1 cellular context compared by ENCODE assay signal in the genomic region with DNA sequence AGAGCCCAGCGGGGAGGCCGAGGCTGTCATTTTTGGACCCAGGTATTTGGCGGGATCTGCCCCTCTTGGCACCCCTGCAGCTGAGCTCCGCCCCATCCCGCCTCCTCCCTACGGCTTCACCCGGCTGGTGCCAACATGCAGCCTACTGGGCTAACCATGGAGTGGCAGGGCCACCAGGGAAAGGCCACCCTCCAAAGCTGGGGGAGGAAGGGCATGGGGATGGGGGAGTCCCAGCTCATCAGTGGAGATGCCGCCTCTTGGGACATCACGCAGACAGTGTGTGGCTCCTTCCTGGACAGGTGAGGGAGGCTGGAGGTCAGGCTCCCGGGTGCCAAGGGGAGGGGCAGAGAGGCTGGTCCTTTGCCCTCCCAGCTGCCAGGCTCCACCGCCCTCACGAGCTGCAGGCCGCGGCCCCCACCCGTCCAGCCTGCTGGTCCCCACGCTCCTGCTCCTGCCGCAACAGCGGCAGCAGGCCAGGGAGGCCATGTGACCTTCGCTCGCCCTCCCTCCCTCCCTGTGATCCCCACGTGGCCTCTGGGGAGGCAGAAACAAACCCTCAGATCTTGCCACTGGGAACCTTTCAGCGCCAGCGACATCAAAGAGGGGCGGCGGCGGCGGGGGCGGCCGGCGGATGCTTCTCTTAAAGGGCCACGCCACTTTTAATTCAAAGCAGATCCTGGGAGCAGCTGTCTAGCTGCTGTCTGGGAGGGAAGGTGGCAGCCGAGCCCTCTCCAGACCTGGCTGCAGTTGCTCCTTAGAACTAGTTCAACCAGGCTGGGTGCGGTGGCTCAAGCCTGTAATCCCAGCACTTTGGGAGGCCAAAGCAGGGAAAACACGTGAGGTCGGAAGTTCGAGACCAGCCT.
TF ChIP-seq lines count a peak whose summit lies in the region.

No MANE protein-coding gene starts in this region.

TF ChIP-seq in HepG2, 621 proteins besides CTCF, POLR2A, EP300 and RAD21 (continued from another document and continues in another):
- TF ChIP-seq, protein P1, sequence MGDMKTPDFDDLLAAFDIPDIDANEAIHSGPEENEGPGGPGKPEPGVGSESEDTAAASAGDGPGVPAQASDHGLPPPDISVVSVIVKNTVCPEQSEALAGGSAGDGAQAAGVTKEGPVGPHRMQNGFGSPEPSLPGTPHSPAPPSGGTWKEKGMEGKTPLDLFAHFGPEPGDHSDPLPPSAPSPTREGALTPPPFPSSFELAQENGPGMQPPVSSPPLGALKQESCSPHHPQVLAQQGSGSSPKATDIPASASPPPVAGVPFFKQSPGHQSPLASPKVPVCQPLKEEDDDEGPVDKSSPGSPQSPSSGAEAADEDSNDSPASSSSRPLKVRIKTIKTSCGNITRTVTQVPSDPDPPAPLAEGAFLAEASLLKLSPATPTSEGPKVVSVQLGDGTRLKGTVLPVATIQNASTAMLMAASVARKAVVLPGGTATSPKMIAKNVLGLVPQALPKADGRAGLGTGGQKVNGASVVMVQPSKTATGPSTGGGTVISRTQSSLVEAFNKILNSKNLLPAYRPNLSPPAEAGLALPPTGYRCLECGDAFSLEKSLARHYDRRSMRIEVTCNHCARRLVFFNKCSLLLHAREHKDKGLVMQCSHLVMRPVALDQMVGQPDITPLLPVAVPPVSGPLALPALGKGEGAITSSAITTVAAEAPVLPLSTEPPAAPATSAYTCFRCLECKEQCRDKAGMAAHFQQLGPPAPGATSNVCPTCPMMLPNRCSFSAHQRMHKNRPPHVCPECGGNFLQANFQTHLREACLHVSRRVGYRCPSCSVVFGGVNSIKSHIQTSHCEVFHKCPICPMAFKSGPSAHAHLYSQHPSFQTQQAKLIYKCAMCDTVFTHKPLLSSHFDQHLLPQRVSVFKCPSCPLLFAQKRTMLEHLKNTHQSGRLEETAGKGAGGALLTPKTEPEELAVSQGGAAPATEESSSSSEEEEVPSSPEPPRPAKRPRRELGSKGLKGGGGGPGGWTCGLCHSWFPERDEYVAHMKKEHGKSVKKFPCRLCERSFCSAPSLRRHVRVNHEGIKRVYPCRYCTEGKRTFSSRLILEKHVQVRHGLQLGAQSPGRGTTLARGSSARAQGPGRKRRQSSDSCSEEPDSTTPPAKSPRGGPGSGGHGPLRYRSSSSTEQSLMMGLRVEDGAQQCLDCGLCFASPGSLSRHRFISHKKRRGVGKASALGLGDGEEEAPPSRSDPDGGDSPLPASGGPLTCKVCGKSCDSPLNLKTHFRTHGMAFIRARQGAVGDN (CRISPR knock-in tag; IDR thresholded peaks at IDR 0.05) = peak; percentile 95
- peak; percentile 95 for TF ChIP-seq YEATS4 (CRISPR knock-in tag; IDR thresholded peaks at IDR 0.05; ENCODE audit: borderline replicate concordance)
- no peak for TF ChIP-seq RNF2 (conservative IDR thresholded peaks at IDR 0.05; ENCODE audit: low read depth)
- TF ChIP-seq ELF3 (CRISPR knock-in tag; IDR thresholded peaks at IDR 0.05) = peak; percentile 66
- TF ChIP-seq ZKSCAN8 (CRISPR knock-in tag; IDR thresholded peaks at IDR 0.05; ENCODE audit: borderline replicate concordance) = peak; percentile 65; the same call in 1 of the 2 replicates
- TF ChIP-seq FOXA3 (CRISPR knock-in tag; IDR thresholded peaks at IDR 0.05) = peak; percentile 68; the same call in 1 of the 2 replicates
- TF ChIP-seq NR2F1 (CRISPR knock-in tag; IDR thresholded peaks at IDR 0.05) = peak; percentile 44 to 85
- peak; percentile 77; the same call in 1 of the 2 replicates for TF ChIP-seq JUN (CRISPR knock-in tag; IDR thresholded peaks at IDR 0.05)
- no peak for TF ChIP-seq RBM22 (optimal IDR thresholded peaks at IDR 0.05; ENCODE audit: low read length)
- 0 out of 2 replicates have a peak, but pooled peaks have one; percentile 49 for TF ChIP-seq PRMT3 (CRISPR knock-in tag; IDR thresholded peaks at IDR 0.05; ENCODE audit: borderline replicate concordance, low read depth)
- peak; percentile 98 for TF ChIP-seq ZFP37 (CRISPR knock-in tag; IDR thresholded peaks at IDR 0.05; ENCODE audit: borderline replicate concordance)
- TF ChIP-seq, protein P2, sequence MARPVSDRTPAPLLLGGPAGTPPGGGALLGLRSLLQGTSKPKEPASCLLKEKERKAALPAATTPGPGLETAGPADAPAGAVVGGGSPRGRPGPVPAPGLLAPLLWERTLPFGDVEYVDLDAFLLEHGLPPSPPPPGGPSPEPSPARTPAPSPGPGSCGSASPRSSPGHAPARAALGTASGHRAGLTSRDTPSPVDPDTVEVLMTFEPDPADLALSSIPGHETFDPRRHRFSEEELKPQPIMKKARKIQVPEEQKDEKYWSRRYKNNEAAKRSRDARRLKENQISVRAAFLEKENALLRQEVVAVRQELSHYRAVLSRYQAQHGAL (CRISPR knock-in tag; IDR thresholded peaks at IDR 0.05; ENCODE audit: not compliant biosample characterization) = no peak
- TF ChIP-seq, protein P3, sequence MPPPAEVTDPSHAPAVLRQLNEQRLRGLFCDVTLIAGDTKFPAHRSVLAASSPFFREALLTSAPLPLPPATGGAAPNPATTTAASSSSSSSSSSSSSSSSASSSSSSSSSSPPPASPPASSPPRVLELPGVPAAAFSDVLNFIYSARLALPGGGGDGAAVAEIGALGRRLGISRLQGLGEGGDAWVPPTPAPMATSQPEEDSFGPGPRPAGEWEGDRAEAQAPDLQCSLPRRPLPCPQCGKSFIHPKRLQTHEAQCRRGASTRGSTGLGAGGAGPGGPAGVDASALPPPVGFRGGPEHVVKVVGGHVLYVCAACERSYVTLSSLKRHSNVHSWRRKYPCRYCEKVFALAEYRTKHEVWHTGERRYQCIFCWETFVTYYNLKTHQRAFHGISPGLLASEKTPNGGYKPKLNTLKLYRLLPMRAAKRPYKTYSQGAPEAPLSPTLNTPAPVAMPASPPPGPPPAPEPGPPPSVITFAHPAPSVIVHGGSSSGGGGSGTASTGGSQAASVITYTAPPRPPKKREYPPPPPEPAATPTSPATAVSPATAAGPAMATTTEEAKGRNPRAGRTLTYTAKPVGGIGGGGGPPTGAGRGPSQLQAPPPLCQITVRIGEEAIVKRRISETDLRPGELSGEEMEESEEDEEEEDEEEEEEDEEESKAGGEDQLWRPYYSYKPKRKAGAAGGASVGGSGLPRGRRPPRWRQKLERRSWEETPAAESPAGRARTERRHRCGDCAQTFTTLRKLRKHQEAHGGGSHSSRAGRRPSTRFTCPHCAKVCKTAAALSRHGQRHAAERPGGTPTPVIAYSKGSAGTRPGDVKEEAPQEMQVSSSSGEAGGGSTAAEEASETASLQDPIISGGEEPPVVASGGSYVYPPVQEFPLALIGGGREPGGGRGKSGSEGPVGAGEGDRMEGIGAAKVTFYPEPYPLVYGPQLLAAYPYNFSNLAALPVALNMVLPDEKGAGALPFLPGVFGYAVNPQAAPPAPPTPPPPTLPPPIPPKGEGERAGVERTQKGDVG (CRISPR knock-in tag; IDR thresholded peaks at IDR 0.05; ENCODE audit: borderline replicate concordance) = peak; percentile 82; the same call in 1 of the 2 replicates
- TF ChIP-seq GLI4 (CRISPR knock-in tag; IDR thresholded peaks at IDR 0.05; ENCODE audit: borderline replicate concordance) = peak; percentile 78
- no peak for TF ChIP-seq ISX (CRISPR knock-in tag; conservative IDR thresholded peaks at IDR 0.05)
- TF ChIP-seq HNRNPL (IDR thresholded peaks at IDR 0.05; ENCODE audit: low read depth, low read length) = peak; percentile 99
- TF ChIP-seq, protein P4, sequence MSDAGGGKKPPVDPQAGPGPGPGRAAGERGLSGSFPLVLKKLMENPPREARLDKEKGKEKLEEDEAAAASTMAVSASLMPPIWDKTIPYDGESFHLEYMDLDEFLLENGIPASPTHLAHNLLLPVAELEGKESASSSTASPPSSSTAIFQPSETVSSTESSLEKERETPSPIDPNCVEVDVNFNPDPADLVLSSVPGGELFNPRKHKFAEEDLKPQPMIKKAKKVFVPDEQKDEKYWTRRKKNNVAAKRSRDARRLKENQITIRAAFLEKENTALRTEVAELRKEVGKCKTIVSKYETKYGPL (CRISPR knock-in tag; IDR thresholded peaks at IDR 0.05) = no peak
- TF ChIP-seq ZNF598 (CRISPR knock-in tag; IDR thresholded peaks at IDR 0.05; ENCODE audit: borderline replicate concordance) = peak; percentile 37; the same call in 1 of the 2 replicates
- TF ChIP-seq, protein P5, sequence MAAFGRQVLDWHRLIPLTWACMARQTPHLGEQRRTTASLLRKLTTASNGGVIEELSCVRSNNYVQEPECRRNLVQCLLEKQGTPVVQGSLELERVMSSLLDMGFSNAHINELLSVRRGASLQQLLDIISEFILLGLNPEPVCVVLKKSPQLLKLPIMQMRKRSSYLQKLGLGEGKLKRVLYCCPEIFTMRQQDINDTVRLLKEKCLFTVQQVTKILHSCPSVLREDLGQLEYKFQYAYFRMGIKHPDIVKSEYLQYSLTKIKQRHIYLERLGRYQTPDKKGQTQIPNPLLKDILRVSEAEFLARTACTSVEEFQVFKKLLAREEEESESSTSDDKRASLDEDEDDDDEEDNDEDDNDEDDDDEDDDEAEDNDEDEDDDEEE (CRISPR knock-in tag; IDR thresholded peaks at IDR 0.05) = peak; percentile 84; the same call in 1 of the 2 replicates
- no peak for TF ChIP-seq U2AF2 (IDR thresholded peaks at IDR 0.05; ENCODE audit: low read depth, low read length)
- TF ChIP-seq ZNF816 (CRISPR knock-in tag; IDR thresholded peaks at IDR 0.05; ENCODE audit: borderline replicate concordance) = no peak
- TF ChIP-seq ZNF256 (CRISPR knock-in tag; conservative IDR thresholded peaks at IDR 0.05) = peak; percentile 5; the same call in 1 of the 2 replicates
- 0 out of 2 replicates have a peak, but pooled peaks have one; percentile 88 for TF ChIP-seq ZNF235 (CRISPR knock-in tag; IDR thresholded peaks at IDR 0.05; ENCODE audit: borderline replicate concordance)
- TF ChIP-seq, protein P6, sequence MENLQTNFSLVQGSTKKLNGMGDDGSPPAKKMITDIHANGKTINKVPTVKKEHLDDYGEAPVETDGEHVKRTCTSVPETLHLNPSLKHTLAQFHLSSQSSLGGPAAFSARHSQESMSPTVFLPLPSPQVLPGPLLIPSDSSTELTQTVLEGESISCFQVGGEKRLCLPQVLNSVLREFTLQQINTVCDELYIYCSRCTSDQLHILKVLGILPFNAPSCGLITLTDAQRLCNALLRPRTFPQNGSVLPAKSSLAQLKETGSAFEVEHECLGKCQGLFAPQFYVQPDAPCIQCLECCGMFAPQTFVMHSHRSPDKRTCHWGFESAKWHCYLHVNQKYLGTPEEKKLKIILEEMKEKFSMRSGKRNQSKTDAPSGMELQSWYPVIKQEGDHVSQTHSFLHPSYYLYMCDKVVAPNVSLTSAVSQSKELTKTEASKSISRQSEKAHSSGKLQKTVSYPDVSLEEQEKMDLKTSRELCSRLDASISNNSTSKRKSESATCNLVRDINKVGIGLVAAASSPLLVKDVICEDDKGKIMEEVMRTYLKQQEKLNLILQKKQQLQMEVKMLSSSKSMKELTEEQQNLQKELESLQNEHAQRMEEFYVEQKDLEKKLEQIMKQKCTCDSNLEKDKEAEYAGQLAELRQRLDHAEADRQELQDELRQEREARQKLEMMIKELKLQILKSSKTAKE (CRISPR knock-in tag; IDR thresholded peaks at IDR 0.05; ENCODE audit: borderline replicate concordance) = peak; percentile 94
- no peak; the same call in 1 of the 2 replicates for TF ChIP-seq TRIM24 (CRISPR knock-in tag; IDR thresholded peaks at IDR 0.05)
- TF ChIP-seq ARID2 (CRISPR knock-in tag; IDR thresholded peaks at IDR 0.05; ENCODE audit: borderline replicate concordance) = no peak
- peak; percentile 39; the same call in 1 of the 2 replicates for TF ChIP-seq KMT2B (CRISPR knock-in tag; IDR thresholded peaks at IDR 0.05)
- no peak for TF ChIP-seq SETDB1 (CRISPR knock-in tag; IDR thresholded peaks at IDR 0.05; ENCODE audit: borderline replicate concordance)
- TF ChIP-seq TAF15 (IDR thresholded peaks at IDR 0.05; ENCODE audit: low read depth, low read length, poor library complexity, severe bottlenecking) = peak; percentile 31
- peak; percentile 55; the same call in 1 of the 2 replicates for TF ChIP-seq ELF1 (CRISPR knock-in tag; IDR thresholded peaks at IDR 0.05)
- no peak for TF ChIP-seq ZNF615 (CRISPR knock-in tag; IDR thresholded peaks at IDR 0.05; ENCODE audit: borderline replicate concordance)
- TF ChIP-seq, protein P7, sequence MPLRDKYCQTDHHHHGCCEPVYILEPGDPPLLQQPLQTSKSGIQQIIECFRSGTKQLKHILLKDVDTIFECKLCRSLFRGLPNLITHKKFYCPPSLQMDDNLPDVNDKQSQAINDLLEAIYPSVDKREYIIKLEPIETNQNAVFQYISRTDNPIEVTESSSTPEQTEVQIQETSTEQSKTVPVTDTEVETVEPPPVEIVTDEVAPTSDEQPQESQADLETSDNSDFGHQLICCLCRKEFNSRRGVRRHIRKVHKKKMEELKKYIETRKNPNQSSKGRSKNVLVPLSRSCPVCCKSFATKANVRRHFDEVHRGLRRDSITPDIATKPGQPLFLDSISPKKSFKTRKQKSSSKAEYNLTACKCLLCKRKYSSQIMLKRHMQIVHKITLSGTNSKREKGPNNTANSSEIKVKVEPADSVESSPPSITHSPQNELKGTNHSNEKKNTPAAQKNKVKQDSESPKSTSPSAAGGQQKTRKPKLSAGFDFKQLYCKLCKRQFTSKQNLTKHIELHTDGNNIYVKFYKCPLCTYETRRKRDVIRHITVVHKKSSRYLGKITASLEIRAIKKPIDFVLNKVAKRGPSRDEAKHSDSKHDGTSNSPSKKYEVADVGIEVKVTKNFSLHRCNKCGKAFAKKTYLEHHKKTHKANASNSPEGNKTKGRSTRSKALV (CRISPR knock-in tag; IDR thresholded peaks at IDR 0.05) = peak; percentile 91
- peak; percentile 36; the same call in 1 of the 2 replicates for TF ChIP-seq ZNF33A (CRISPR knock-in tag; IDR thresholded peaks at IDR 0.05; ENCODE audit: borderline replicate concordance)
- TF ChIP-seq, protein P8, sequence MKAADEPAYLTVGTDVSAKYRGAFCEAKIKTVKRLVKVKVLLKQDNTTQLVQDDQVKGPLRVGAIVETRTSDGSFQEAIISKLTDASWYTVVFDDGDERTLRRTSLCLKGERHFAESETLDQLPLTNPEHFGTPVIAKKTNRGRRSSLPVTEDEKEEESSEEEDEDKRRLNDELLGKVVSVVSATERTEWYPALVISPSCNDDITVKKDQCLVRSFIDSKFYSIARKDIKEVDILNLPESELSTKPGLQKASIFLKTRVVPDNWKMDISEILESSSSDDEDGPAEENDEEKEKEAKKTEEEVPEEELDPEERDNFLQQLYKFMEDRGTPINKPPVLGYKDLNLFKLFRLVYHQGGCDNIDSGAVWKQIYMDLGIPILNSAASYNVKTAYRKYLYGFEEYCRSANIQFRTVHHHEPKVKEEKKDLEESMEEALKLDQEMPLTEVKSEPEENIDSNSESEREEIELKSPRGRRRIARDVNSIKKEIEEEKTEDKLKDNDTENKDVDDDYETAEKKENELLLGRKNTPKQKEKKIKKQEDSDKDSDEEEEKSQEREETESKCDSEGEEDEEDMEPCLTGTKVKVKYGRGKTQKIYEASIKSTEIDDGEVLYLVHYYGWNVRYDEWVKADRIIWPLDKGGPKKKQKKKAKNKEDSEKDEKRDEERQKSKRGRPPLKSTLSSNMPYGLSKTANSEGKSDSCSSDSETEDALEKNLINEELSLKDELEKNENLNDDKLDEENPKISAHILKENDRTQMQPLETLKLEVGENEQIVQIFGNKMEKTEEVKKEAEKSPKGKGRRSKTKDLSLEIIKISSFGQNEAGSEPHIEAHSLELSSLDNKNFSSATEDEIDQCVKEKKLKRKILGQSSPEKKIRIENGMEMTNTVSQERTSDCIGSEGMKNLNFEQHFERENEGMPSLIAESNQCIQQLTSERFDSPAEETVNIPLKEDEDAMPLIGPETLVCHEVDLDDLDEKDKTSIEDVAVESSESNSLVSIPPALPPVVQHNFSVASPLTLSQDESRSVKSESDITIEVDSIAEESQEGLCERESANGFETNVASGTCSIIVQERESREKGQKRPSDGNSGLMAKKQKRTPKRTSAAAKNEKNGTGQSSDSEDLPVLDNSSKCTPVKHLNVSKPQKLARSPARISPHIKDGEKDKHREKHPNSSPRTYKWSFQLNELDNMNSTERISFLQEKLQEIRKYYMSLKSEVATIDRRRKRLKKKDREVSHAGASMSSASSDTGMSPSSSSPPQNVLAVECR (CRISPR knock-in tag; IDR thresholded peaks at IDR 0.05; ENCODE audit: borderline replicate concordance) = peak; percentile 94
